12 cellular contexts compared by ENCODE assay signal in genomic region chr1:153968972-153969371, GRCh38. TPM values are rescaled to one million over a fixed set of nuclear protein-coding genes. Genes with fewer than 3 reads are reported as not detected.
DNase-seq lines count a peak whose midpoint lies in the region; ATAC-seq, FAIRE-seq and TF ChIP-seq lines count a peak whose summit lies in the region.
"Had no signal": no experiment of that assay in that cellular context is flagged by ENCODE, and none has a peak within 500 bp of the region (broad histone marks: within the 10 kb centered on the region; RNA-seq: fewer than 3 reads in every experiment).

No MANE protein-coding gene starts in this region.

- no peak overlapping the region for H4K8ac ChIP-seq in H9 (replicated peaks; ENCODE audit: insufficient read length, low read depth, low read length)

- no peak overlapping the region for H2BK15ac ChIP-seq in H9 (ENCODE audit: low read depth, low read length)

- H3K4me1 ChIP-seq in A673 (ENCODE audit: insufficient read depth, low read length, poor library complexity, severe bottlenecking) (peaks cover 11% of the 10 kb centered on the region), H9 (ENCODE audit: insufficient read depth, low read length) (no peaks in the 10 kb centered on the region)

- in situ Hi-C loops in astrocyte of the cerebellum (cut with HindIII; ENCODE audit: low sequenced_read_pairs) = no loop called here

- H4K5ac ChIP-seq in H9 (ENCODE audit: insufficient read length, low read depth, low read length) = no peak overlapping the region

- H3K4me3 ChIP-seq in A673 (ENCODE audit: low read depth, low read length, poor library complexity, severe bottlenecking) (peak overlapping the region; percentile 55), astrocyte of the cerebellum (ENCODE audit: low read depth, low read length) (peak overlapping the region; percentile 53)

- WGBS in H9 (ENCODE audit: extremely low coverage, insufficient read length, low lambda C conversion rate) = no CpG with 5 or more reads among the region's 2 CpGs

- no peak overlapping the region for H4K91ac ChIP-seq in H9 (ENCODE audit: insufficient read length, low read depth, low read length)

- peak overlapping the region; percentile 77 for H3K27ac ChIP-seq in A673 (ENCODE audit: low read depth, low read length, poor library complexity, severe bottlenecking)
- no peak overlapping the region for H3K27ac ChIP-seq in H9 (ENCODE audit: insufficient read length, low read depth, low read length)

- H3K23ac ChIP-seq in H9 (ENCODE audit: insufficient read length, low read depth, low read length) = no peak overlapping the region

- H2BK120ac ChIP-seq in H9 (ENCODE audit: low read depth, low read length, poor library complexity, severe bottlenecking) = no peak overlapping the region

- no peak overlapping the region for H2BK20ac ChIP-seq in H9 (ENCODE audit: low read depth, low read length, poor library complexity, severe bottlenecking)

- H3K9ac ChIP-seq in H9 (ENCODE audit: extremely low read depth, insufficient read length, low read length) = no peak overlapping the region

- H4K20me1 ChIP-seq in H9 (ENCODE audit: control insufficient read depth, insufficient read depth, insufficient read length) = no peaks in the 10 kb centered on the region

- TF ChIP-seq POLR2A in GM12891 (IDR thresholded peaks at IDR 0.05; ENCODE audit: low read depth, low read length) = no peak

- H3K27me3 Mint-ChIP-seq in H9 (ENCODE audit: low read depth) = no peaks in the 10 kb centered on the region
- no peaks in the 10 kb centered on the region for H3K27me3 Mint-ChIP-seq in naive B cell

- H3K79me2 ChIP-seq in H9 (ENCODE audit: insufficient read depth, low read length) = no peaks in the 10 kb centered on the region

- H3K4me2 ChIP-seq in H9 (ENCODE audit: insufficient read depth, insufficient read length, low read length) = peak overlapping the region; percentile 81

- TF ChIP-seq CTCF in A673 (conservative IDR thresholded peaks at IDR 0.05; ENCODE audit: low read depth, low read length) (no peak), H9 (conservative IDR thresholded peaks at IDR 0.05) (no peak), astrocyte of the cerebellum (IDR thresholded peaks at IDR 0.05; ENCODE audit: low read depth, low read length, missing control alignments) (no peak), GM10266 (IDR thresholded peaks at IDR 0.05; ENCODE audit: control insufficient read depth, insufficient read depth, low read depth, missing control alignments) (no peak)

- H2BK5ac ChIP-seq in H9 (ENCODE audit: insufficient read length, low read length) = no peak overlapping the region

- POLR2A ChIA-PET in A673 (lab: Charles Lee; ENCODE audit: low non-redundant PET) = no interaction called here

- no peak for DNase-seq in A673 (ENCODE audit: low spot score)
- DNase-seq in H9 = no peak
- no peak for DNase-seq in astrocyte of the cerebellum (ENCODE audit: low read depth)
- no peak for DNase-seq in naive B cell
- no peak for DNase-seq in NCI-H128 (lab: John Stamatoyannopoulos, UW; ENCODE audit: unreplicated experiment)
- DNase-seq in GM10266 (ENCODE audit: extremely low spot score) = no peak
- DNase-seq in GM12891 (ENCODE audit: insufficient read length, low spot score) = no peak
- DNase-seq: activated effector memory CD4-positive, alpha-beta T cell treated with Interleukin-2 at 50 U/mL for 16 hours; head of caudate nucleus; NCI-H2107 had no signal

- peaks cover 9% of the 10 kb centered on the region for H3K23me2 ChIP-seq in H9 (ENCODE audit: insufficient read length, low read depth, low read length, poor library complexity, severe bottlenecking)

- no TSS peak for BruUV-seq in A673 (replicated peaks; lab: Mats Ljungman, UMichigan)

- H3K9me3 Mint-ChIP-seq in H9 (peaks cover 0 to 4% of the 10 kb centered on the region in 2 experiments; a peak in 1 of 5 replicates), naive B cell (no peaks in the 10 kb centered on the region)

- no peaks in the 10 kb centered on the region for H3K79me1 ChIP-seq in H9 (ENCODE audit: insufficient read depth, low read depth, low read length, poor library complexity, severe bottlenecking)

- FAIRE-seq in GM12891 (lab: Jason Lieb, UNC) = no peak
- FAIRE-seq: TTC549 had no signal

- H2BK12ac ChIP-seq in H9 (ENCODE audit: insufficient read length, low read depth, low read length) = no peak overlapping the region

- H3K18ac ChIP-seq in H9 (ENCODE audit: insufficient read length, low read depth, low read length) = no peak overlapping the region

- H3K36me3 ChIP-seq in A673 (ENCODE audit: insufficient read depth, low read length, poor library complexity, severe bottlenecking) = peaks cover 6% of the 10 kb centered on the region

- intact Hi-C loops in A673 (cut with micrococcal nuclease; ENCODE audit: unreplicated experiment) = no loop called here

- H2AFZ ChIP-seq in H9 (ENCODE audit: low read length) = no peak overlapping the region

- CTCF ChIA-PET in A673 (lab: Charles Lee) = no interaction called here

- H3K4me3 Mint-ChIP-seq in H9 = peak overlapping the region; percentile 87 to 96
- H3K4me3 Mint-ChIP-seq in naive B cell = peak overlapping the region; percentile 36 to 100 (median 98)

- peak overlapping the region in 1 of 3 experiments; percentile 72; a peak in 2 of 7 replicates for H3K27ac Mint-ChIP-seq in H9
- H3K27ac Mint-ChIP-seq in naive B cell = peak overlapping the region in 4 of 6 donors; percentile 37 to 97 (median 90)

- H3K4me1 Mint-ChIP-seq in H9 (peaks cover 26 to 39% of the 10 kb centered on the region in 2 experiments), naive B cell (peaks cover 34 to 66% (median 59%) of the 10 kb centered on the region in 3 donors)

- H3K56ac ChIP-seq in H9 (ENCODE audit: insufficient read length, low read depth, low read length) = no peak overlapping the region

- H3K4ac ChIP-seq in H9 (ENCODE audit: low read depth, low read length) = no peak overlapping the region

- H3K9me3 ChIP-seq in A673 (ENCODE audit: low read depth, low read length, poor library complexity, severe bottlenecking) = no peaks in the 10 kb centered on the region
- no peaks in the 10 kb centered on the region for H3K9me3 ChIP-seq in H9 (ENCODE audit: control insufficient read depth, low read depth, low read length)

- H3T11ph ChIP-seq in H9 (ENCODE audit: low read length) = no peak overlapping the region

- H2AK5ac ChIP-seq in H9 (ENCODE audit: insufficient read length, low read length) = no peak overlapping the region

- ATAC-seq in naive B cell (ENCODE audit: low read depth in 2 of 2) = no peak
- no peak for ATAC-seq in GM21529 (IDR thresholded peaks at IDR 0.05; ENCODE audit: unreplicated experiment)

- H3K36me3 Mint-ChIP-seq in H9 (ENCODE audit: insufficient read depth in 1 of 3, low read depth in 3 of 3) (peaks cover 12 to 31% (median 25%) of the 10 kb centered on the region in 3 experiments; a peak in 6 of 7 replicates), naive B cell (no peaks in the 10 kb centered on the region)

- no peaks in the 10 kb centered on the region for H3K27me3 ChIP-seq in A673 (replicated peaks; ENCODE audit: insufficient read depth, low read depth, low read length, poor library complexity)
- no peaks in the 10 kb centered on the region for H3K27me3 ChIP-seq in H9 (ENCODE audit: insufficient read depth, low read length)

- H3K14ac ChIP-seq in H9 (ENCODE audit: insufficient read depth, low read length) = no peak overlapping the region

TF ChIP-seq in GM12891, 5 proteins besides CTCF, POLR2A, EP300 and RAD21:
- TF ChIP-seq PAX5 (IDR thresholded peaks at IDR 0.05; ENCODE audit: insufficient read depth, low read length, severe bottlenecking) (no peak), SPI1 (IDR thresholded peaks at IDR 0.05; ENCODE audit: low read depth, low read length) (no peak), POU2F2 (IDR thresholded peaks at IDR 0.05; ENCODE audit: low read depth, low read length) (no peak), POLR2AphosphoS5 (IDR thresholded peaks at IDR 0.05; ENCODE audit: low read depth, low read length) (no peak), TAF1 (IDR thresholded peaks at IDR 0.05; ENCODE audit: low read depth, low read length) (no peak)

RNA-seq across cellular contexts. Expression of gene CREB3L4, which starts 1.3 kb away (rescaled TPM):
- total RNA-seq in A673 (2021) (8.7 and 14.4 TPM in 2 replicates), H9 (2021) (27.6 and 27.7 TPM in 2 replicates)
- polyA plus RNA-seq in naive B cell (ENCODE audit: low read depth in 6 of 6) = 10 to 100 TPM; 12.2 to 16.9 (median 15.6) TPM
- 10.8 TPM for polyA plus RNA-seq in GM12891 (2012; ENCODE audit: low read depth, missing spikeins)

RNA-seq across cellular contexts. Expression of gene SLC39A1, which starts 5.6 kb away (rescaled TPM):
- total RNA-seq in A673 (2021) = 90.7 and 97.3 TPM in 2 replicates
- total RNA-seq in H9 (2021) = 161 and 170 TPM in 2 replicates
- polyA plus RNA-seq in naive B cell (ENCODE audit: low read depth in 6 of 6) = 10 to 100 TPM; 36.0 to 66.7 (median 52.6) TPM
- polyA plus RNA-seq in GM12891 (2012; ENCODE audit: low read depth, missing spikeins) = 54.0 TPM

RNA-seq across cellular contexts. Expression of gene JTB, which starts 8.5 kb away (rescaled TPM):
- total RNA-seq in A673 (2021) = 126 and 142 TPM in 2 replicates
- total RNA-seq in H9 (2021) = 85.0 and 85.4 TPM in 2 replicates
- 100 to 1,000 TPM; 339 to 480 (median 361) TPM for polyA plus RNA-seq in naive B cell (ENCODE audit: low read depth in 6 of 6)
- 127 TPM for polyA plus RNA-seq in GM12891 (2012; ENCODE audit: low read depth, missing spikeins)

RNA-seq across cellular contexts. Expression of gene CRTC2, which starts 10.6 kb away (rescaled TPM):
- total RNA-seq in A673 (2021) (37.8 and 40.8 TPM in 2 replicates), H9 (2021) (44.7 and 45.7 TPM in 2 replicates)
- polyA plus RNA-seq in naive B cell (ENCODE audit: low read depth in 6 of 6) = 10 to 100 TPM; 24.6 to 59.8 (median 35.8) TPM
- polyA plus RNA-seq in GM12891 (2012; ENCODE audit: low read depth, missing spikeins) = 55.7 TPM

RNA-seq across cellular contexts. Expression of gene RAB13, which starts 17.2 kb away (rescaled TPM):
- total RNA-seq in A673 (2021) = 169 and 206 TPM in 2 replicates
- 122 and 130 TPM in 2 replicates for total RNA-seq in H9 (2021)
- 1 to 10 TPM in 3 of 6 donors, under 1 TPM in 1, not detected in 2; 0.88 to 2.6 (median 1.5) TPM for polyA plus RNA-seq in naive B cell (ENCODE audit: low read depth in 6 of 6)
- polyA plus RNA-seq in GM12891 (2012; ENCODE audit: low read depth, missing spikeins) = 109 TPM
